In genomic region chr7:150322833-150323681, GRCh38 we compare ENCODE assay signal across 8 cellular contexts. TPM values are rescaled to one million over a fixed set of nuclear protein-coding genes. Genes with fewer than 3 reads are reported as not detected.
DNase-seq lines count a peak whose midpoint lies in the region; ATAC-seq, FAIRE-seq and TF ChIP-seq lines count a peak whose summit lies in the region.

Gene ACTR3C (minus strand): TSS chr7:150323545. CDS start chr7:150295296, 28,249 bp downstream.
Gene LRRC61 (plus strand): TSS chr7:150323355. CDS start chr7:150336862, 13,507 bp downstream.

- H3K4me1 Mint-ChIP-seq in GM23338 (peaks cover 30% of the 10 kb centered on the region), astrocyte (ENCODE audit: low read depth, unreplicated experiment) (peaks cover 17% of the 10 kb centered on the region)

- H3F3A ChIP-seq in GM23338 (replicated peaks; ENCODE audit: low read depth), result peaks cover 14% of the 10 kb centered on the region

- H3K27ac Mint-ChIP-seq in GM23338 (no peak within 1 kb of the TSS), astrocyte (ENCODE audit: unreplicated experiment) (peak within 1 kb of the TSS; percentile 63)

- H3K4me1 ChIP-seq in ES-I3 (ENCODE audit: insufficient read depth, low read length) (0 out of 2 replicates have a peak, but pooled peaks cover 11% of the 10 kb centered on the region), GM23338 (ENCODE audit: insufficient read depth) (peaks cover 43% of the 10 kb centered on the region), astrocyte (ENCODE audit: insufficient read depth, low read length) (peaks cover 15% of the 10 kb centered on the region)

- H3K4me3 Mint-ChIP-seq in GM23338 (peak within 1 kb of the TSS; percentile 76), astrocyte (ENCODE audit: unreplicated experiment) (no peak within 1 kb of the TSS)

- peaks cover 20% of the 10 kb centered on the region; the same call in 2 of the 3 replicates for H3K36me3 Mint-ChIP-seq in GM23338 (ENCODE audit: low read depth)
- peaks cover 4% of the 10 kb centered on the region for H3K36me3 Mint-ChIP-seq in astrocyte (ENCODE audit: low read depth, unreplicated experiment)

- peak within 1 kb of the TSS; percentile 72 for H3K27ac ChIP-seq in GM23338 (ENCODE audit: low read depth)
- H3K27ac ChIP-seq in astrocyte (ENCODE audit: low read depth, low read length), result no peak within 1 kb of the TSS

- H3K9ac ChIP-seq in ES-I3 (ENCODE audit: low read depth, low read length), result peak within 1 kb of the TSS; percentile 71
- H3K9ac ChIP-seq in astrocyte (ENCODE audit: low read length), result peak within 1 kb of the TSS; percentile 50

- H3K79me2 ChIP-seq in GM23338 (replicated peaks; ENCODE audit: insufficient read depth), result peaks cover 36% of the 10 kb centered on the region
- H3K79me2 ChIP-seq in astrocyte (ENCODE audit: insufficient read depth, low read length), result no peaks in the 10 kb centered on the region

- FAIRE-seq in astrocyte (lab: Jason Lieb, UNC), result no peak

- TF ChIP-seq CTCF in GM23338 (conservative IDR thresholded peaks at IDR 0.05; ENCODE audit: low read depth in 2 of 2) (peak in 1 of 2 experiments; percentile 12; a peak in 2 of 4 replicates), astrocyte (IDR thresholded peaks at IDR 0.05; ENCODE audit: insufficient read depth, low read depth, low read length) (no peak)

- H3K4me3 ChIP-seq in GM23338 (peak within 1 kb of the TSS; percentile 85), astrocyte (ENCODE audit: insufficient read depth, low read depth, low read length) (peak within 1 kb of the TSS; percentile 45)

- H3K27me3 Mint-ChIP-seq in GM23338 (ENCODE audit: insufficient read depth, low read depth, poor library complexity), result peaks cover 17% of the 10 kb centered on the region
- peaks cover 2% of the 10 kb centered on the region for H3K27me3 Mint-ChIP-seq in astrocyte (ENCODE audit: low read depth, unreplicated experiment)

- H2AFZ ChIP-seq in GM23338 (peak within 1 kb of the TSS; percentile 56), astrocyte (ENCODE audit: low read depth, low read length) (peak within 1 kb of the TSS; percentile 74)

- H3K4me2 ChIP-seq in GM23338 (peak within 1 kb of the TSS; percentile 98), astrocyte (ENCODE audit: low read length) (peak within 1 kb of the TSS; percentile 86)

- peak; percentile 91 for DNase-seq in GM23338 (ENCODE audit: low spot score)
- DNase-seq in NAMALWA (ENCODE audit: low spot score), result peak; percentile 54
- peak; percentile 15 for DNase-seq in T follicular helper cell (ENCODE audit: low read depth)
- no peak for DNase-seq in astrocyte (ENCODE audit: low read depth)
- DNase-seq in iPS-NIHi7 (ENCODE audit: extremely low spot score), result peak; percentile 80
- peak; percentile 35 to 50 (median 44) for DNase-seq in stimulated activated CD4-positive, alpha-beta T cell treated with anti-CD3 and anti-CD28 coated beads, Interleukin-1b, Interleukin-23, amount 100 ng/mL, for 24 hours (ENCODE audit: low read depth in 4 of 4, low spot score in 1 of 4)
- no peak for DNase-seq in GDM1 (lab: John Stamatoyannopoulos, UW)

- H3K27me3 ChIP-seq in GM23338 (ENCODE audit: insufficient read depth) (0 out of 2 replicates have a peak, but pooled peaks cover 2% of the 10 kb centered on the region), astrocyte (ENCODE audit: insufficient read depth, low read length) (no peaks in the 10 kb centered on the region)

- H4K20me1 ChIP-seq in GM23338 (replicated peaks; ENCODE audit: insufficient read depth) (no peaks in the 10 kb centered on the region), astrocyte (ENCODE audit: insufficient read depth, low read length) (no peaks in the 10 kb centered on the region)

- ATAC-seq in GM23338, result peak; percentile 85

- no peaks in the 10 kb centered on the region for H3K9me3 Mint-ChIP-seq in GM23338
- H3K9me3 Mint-ChIP-seq in astrocyte (ENCODE audit: unreplicated experiment), result peaks cover 3% of the 10 kb centered on the region

- H3K36me3 ChIP-seq in ES-I3 (ENCODE audit: insufficient read depth, low read length) (peaks cover 10% of the 10 kb centered on the region; the same call in 1 of the 2 replicates), GM23338 (ENCODE audit: insufficient read depth) (peaks cover 20% of the 10 kb centered on the region; the same call in 1 of the 2 replicates), astrocyte (ENCODE audit: insufficient read depth, low read length) (no peaks in the 10 kb centered on the region)

- no peaks in the 10 kb centered on the region; the same call in 1 of the 2 replicates for H3K9me3 ChIP-seq in ES-I3 (ENCODE audit: control insufficient read depth, insufficient read depth, low read length)
- peaks cover 5% of the 10 kb centered on the region for H3K9me3 ChIP-seq in astrocyte (ENCODE audit: insufficient read depth, low read depth, low read length)

- peaks cover 8% of the 10 kb centered on the region; the same call in 1 of the 2 replicates for H3K9me2 ChIP-seq in GM23338 (ENCODE audit: insufficient read depth)

TF ChIP-seq in GM23338, 12 proteins besides CTCF, POLR2A, EP300 and RAD21:
- TF ChIP-seq CREB1 (CRISPR knock-in tag; IDR thresholded peaks at IDR 0.05; ENCODE audit: low read depth), result no peak
- TF ChIP-seq ETS1 (IDR thresholded peaks at IDR 0.05), result peak; percentile 75
- peak; percentile 74 for TF ChIP-seq POLR2AphosphoS5 (IDR thresholded peaks at IDR 0.05; ENCODE audit: low read depth)
- TF ChIP-seq REST (IDR thresholded peaks at IDR 0.05; ENCODE audit: unreplicated experiment), result no peak
TF ChIP-seq in GM23338: peak in this region for 2.

RNA-seq across cellular contexts. Expression of gene ACTR3C, which starts in this region (rescaled TPM):
- total RNA-seq in GM23338 (2014; rRNA removed; shearing (Covaris generic)), result 1.5 and 5.8 TPM in 2 replicates
- polyA plus RNA-seq in GM23338 (2016; fragmentation: Nextera tagmentation; extraction: Ambion mirVana), result 1.8 and 3.5 TPM in 2 replicates
- total RNA-seq in astrocyte, result 0.25 TPM in 1 of 2 replicates, not detected in the other

RNA-seq across cellular contexts. Expression of gene LRRC61, which starts in this region (rescaled TPM):
- 67.6 and 75.2 TPM in 2 replicates for total RNA-seq in GM23338 (2014; rRNA removed; shearing (Covaris generic))
- 29.7 and 34.7 TPM in 2 replicates for polyA plus RNA-seq in GM23338 (2016; fragmentation: Nextera tagmentation; extraction: Ambion mirVana)
- 0.24 and 0.45 TPM in 2 replicates for total RNA-seq in astrocyte

Comparison
In these comparisons a context has a peak if more than half of its experiments do, and no peak if none do; other contexts are left out.
1. RNA of gene LRRC61 (total RNA-seq): 67.6 to 75.2 TPM in GM23338; 0.24 to 0.45 TPM in astrocyte; every median in the first group is over 10 times any median in the second.
2. DNase-seq: peak in GM23338 (single experiment), NAMALWA (single experiment), T follicular helper cell (single experiment), iPS-NIHi7 (single experiment) and stimulated activated CD4-positive, alpha-beta T cell treated with anti-CD3 and anti-CD28 coated beads, Interleukin-1b, Interleukin-23, amount 100 ng/mL, for 24 hours (4 of 4); none in astrocyte (single experiment) and GDM1 (single experiment).